In genomic region chr2:177244244-177244771, GRCh38 we compare ENCODE assay signal across 12 cellular contexts. TPM values are rescaled to one million over a fixed set of nuclear protein-coding genes. Genes with fewer than 3 reads are reported as not detected.
DNase-seq lines count a peak whose midpoint lies in the region; ATAC-seq and TF ChIP-seq lines count a peak whose summit lies in the region.
"Had no signal": no experiment of that assay in that cellular context is flagged by ENCODE, and none has a peak within 500 bp of the region (broad histone marks: within the 10 kb centered on the region; RNA-seq: fewer than 3 reads in every experiment).

No MANE protein-coding gene starts in this region.

- peak overlapping the region; percentile 87 for H3K27ac Mint-ChIP-seq in activated T-cell treated with anti-CD3 and anti-CD28 coated beads, Interleukin-2, amount 50 U/mL, for 24 hours
- H3K27ac Mint-ChIP-seq in activated T-helper 2 cell treated with anti-CD3 and anti-CD28 coated beads, Interferon-gamma antibody, Interleukin-2, Interleukin-4, amounts not matched to agents 10 μg/mL and 5 μg/mL and 100 μg/mL, durations not matched to agents 14 hours and 24 hours and 36 hours = peak overlapping the region; percentile 81

- no peak overlapping the region for H3K4me3 ChIP-seq in mesenchymal stem cell (ENCODE audit: insufficient read depth in 1 of 2, low read depth in 1 of 2, low read length in 2 of 2)
- H3K4me3 ChIP-seq in thoracic aorta = no peak overlapping the region
- no peak overlapping the region for H3K4me3 ChIP-seq in effector memory CD4-positive, alpha-beta T cell (ENCODE audit: insufficient read depth, low read depth, low read length, poor library complexity, severe bottlenecking)

- H3K4me2 ChIP-seq in mesenchymal stem cell (ENCODE audit: low read length, poor library complexity, severe bottlenecking) = no peak overlapping the region

- H3K4me3 Mint-ChIP-seq in activated T-cell treated with anti-CD3 and anti-CD28 coated beads, Interleukin-2, amount 50 U/mL, for 24 hours = no peak overlapping the region
- H3K4me3 Mint-ChIP-seq in activated T-helper 2 cell treated with anti-CD3 and anti-CD28 coated beads, Interferon-gamma antibody, Interleukin-2, Interleukin-4, amounts not matched to agents 10 μg/mL and 5 μg/mL and 100 μg/mL, durations not matched to agents 14 hours and 24 hours and 36 hours (ENCODE audit: low read depth) = no peak overlapping the region

- peak overlapping the region; percentile 6 to 54 for H3K18ac ChIP-seq in mesenchymal stem cell (ENCODE audit: low read depth in 1 of 2, low read length in 2 of 2)

- H4K91ac ChIP-seq in mesenchymal stem cell (ENCODE audit: low read length) = no peak overlapping the region

- WGBS in mesenchymal stem cell = 95% methylated on average over 6 of the region's 6 CpGs

- peaks cover 74% of the 10 kb centered on the region for H3K36me3 Mint-ChIP-seq in activated T-cell treated with anti-CD3 and anti-CD28 coated beads, Interleukin-2, amount 50 U/mL, for 24 hours (ENCODE audit: low read depth)
- peaks cover 32% of the 10 kb centered on the region for H3K36me3 Mint-ChIP-seq in activated T-helper 2 cell treated with anti-CD3 and anti-CD28 coated beads, Interferon-gamma antibody, Interleukin-2, Interleukin-4, amounts not matched to agents 10 μg/mL and 5 μg/mL and 100 μg/mL, durations not matched to agents 14 hours and 24 hours and 36 hours (ENCODE audit: low read depth)

- peaks cover 3 to 20% of the 10 kb centered on the region in 2 experiments for H3K36me3 ChIP-seq in mesenchymal stem cell (ENCODE audit: control insufficient read depth in 1 of 2, insufficient read depth in 2 of 2, low read depth in 1 of 2, low read length in 2 of 2)
- H3K36me3 ChIP-seq in thoracic aorta = no peaks in the 10 kb centered on the region
- no peaks in the 10 kb centered on the region for H3K36me3 ChIP-seq in effector memory CD4-positive, alpha-beta T cell (ENCODE audit: control insufficient read depth, insufficient read depth, low read length)

- H3K9ac ChIP-seq in mesenchymal stem cell (ENCODE audit: low read length) = peak overlapping the region; percentile 1

- no peak overlapping the region for H3K23ac ChIP-seq in mesenchymal stem cell (ENCODE audit: low read length in 2 of 2)

- no peaks in the 10 kb centered on the region for H3K79me1 ChIP-seq in mesenchymal stem cell (replicated peaks; ENCODE audit: low read length, poor library complexity, severe bottlenecking)

- H3K27ac ChIP-seq in mesenchymal stem cell (ENCODE audit: low read length, poor library complexity, severe bottlenecking) (peak overlapping the region; percentile 15), thoracic aorta (peak overlapping the region; percentile 62 to 97)
- no peak overlapping the region for H3K27ac ChIP-seq in effector memory CD4-positive, alpha-beta T cell (ENCODE audit: insufficient read depth, low read length, poor library complexity, severe bottlenecking)

- H3K9me3 ChIP-seq in mesenchymal stem cell (ENCODE audit: control insufficient read depth, low read length) (no peaks in the 10 kb centered on the region), thoracic aorta (no peaks in the 10 kb centered on the region)
- no peaks in the 10 kb centered on the region for H3K9me3 ChIP-seq in effector memory CD4-positive, alpha-beta T cell (ENCODE audit: control insufficient read depth, low read length)

- H2BK15ac ChIP-seq in mesenchymal stem cell (ENCODE audit: low read depth, poor library complexity, severe bottlenecking) = peak overlapping the region; percentile 65

- H4K8ac ChIP-seq in mesenchymal stem cell (ENCODE audit: low read length) = no peak overlapping the region

- no peak overlapping the region for H2AFZ ChIP-seq in mesenchymal stem cell (ENCODE audit: low read depth, low read length)

- H3K9me3 Mint-ChIP-seq in activated T-cell treated with anti-CD3 and anti-CD28 coated beads, Interleukin-2, amount 50 U/mL, for 24 hours = no peaks in the 10 kb centered on the region
- H3K9me3 Mint-ChIP-seq in activated T-helper 2 cell treated with anti-CD3 and anti-CD28 coated beads, Interferon-gamma antibody, Interleukin-2, Interleukin-4, amounts not matched to agents 10 μg/mL and 5 μg/mL and 100 μg/mL, durations not matched to agents 14 hours and 24 hours and 36 hours = no peaks in the 10 kb centered on the region

- peaks cover 22% of the 10 kb centered on the region for H3K4me1 ChIP-seq in mesenchymal stem cell (ENCODE audit: control insufficient read depth, insufficient read depth, low read depth, low read length)
- peaks cover 85 to 93% of the 10 kb centered on the region in 2 donors for H3K4me1 ChIP-seq in thoracic aorta (ENCODE audit: control insufficient read depth in 1 of 2, low read depth in 2 of 2)
- peaks cover 36% of the 10 kb centered on the region for H3K4me1 ChIP-seq in effector memory CD4-positive, alpha-beta T cell (ENCODE audit: control insufficient read depth, insufficient read depth, low read length, poor library complexity, severe bottlenecking)

- DNase-seq in activated T-cell treated with anti-CD3 and anti-CD28 coated beads, Interleukin-2, amount 50 U/mL, for 24 hours = no peak
- DNase-seq in activated T-cell treated with anti-CD3 and anti-CD28 coated beads, Interleukin-2, amount 50 U/mL, for 48 hours = no peak
- no peak for DNase-seq in activated T-helper 2 cell treated with anti-CD3 and anti-CD28 coated beads, Interferon-gamma antibody, Interleukin-2, Interleukin-4, amounts not matched to agents 10 μg/mL and 5 μg/mL and 100 μg/mL, durations not matched to agents 14 hours and 24 hours and 36 hours (ENCODE audit: low spot score)
- DNase-seq in mesenchymal stem cell (no peak), thoracic aorta (ENCODE audit: low spot score) (no peak)
- DNase-seq in stimulated activated CD4-positive, alpha-beta T cell treated with anti-CD3 and anti-CD28 coated beads, Interleukin-1b, Interleukin-23, amount 100 ng/mL, for 48 hours = no peak
- DNase-seq in effector memory CD4-positive, alpha-beta T cell = no peak
- DNase-seq: activated CD4-positive, alpha-beta T cell treated with anti-CD3 and anti-CD28 coated beads for 4 hours; AML-193; left colon; NCI-H187 treated with DMSO at 0.1 percent for 48 hours had no signal

- intact Hi-C loops in activated T-helper 2 cell treated with anti-CD3 and anti-CD28 coated beads, Interferon-gamma antibody, Interleukin-2, Interleukin-4, amounts not matched to agents 10 μg/mL and 5 μg/mL and 100 μg/mL, durations not matched to agents 14 hours and 24 hours and 36 hours (cut with micrococcal nuclease) = loop anchor here (10.0 kb wide), 1 partner anchor 50 kb away; no protein-coding TSS in a partner anchor

- H3K27me3 ChIP-seq in mesenchymal stem cell (ENCODE audit: control insufficient read depth in 1 of 2, insufficient read depth in 1 of 2, low read length in 2 of 2) (no peaks in the 10 kb centered on the region), thoracic aorta (replicated peaks; ENCODE audit: insufficient read depth) (no peaks in the 10 kb centered on the region)
- no peaks in the 10 kb centered on the region for H3K27me3 ChIP-seq in effector memory CD4-positive, alpha-beta T cell (replicated peaks; ENCODE audit: control insufficient read depth, insufficient read depth, low read length, poor library complexity, severe bottlenecking)

- no peak overlapping the region for H2BK120ac ChIP-seq in mesenchymal stem cell (ENCODE audit: low read depth, low read length)

- no peak overlapping the region for H2BK5ac ChIP-seq in mesenchymal stem cell (ENCODE audit: low read depth, low read length, poor library complexity, severe bottlenecking)

- H3K4ac ChIP-seq in mesenchymal stem cell (ENCODE audit: low read depth in 1 of 2, low read length in 2 of 2) = peak overlapping the region in 1 of 2 experiments; percentile 29

- no peak for TF ChIP-seq CTCF in thoracic aorta (IDR thresholded peaks at IDR 0.05)

- H3K27me3 Mint-ChIP-seq in activated T-cell treated with anti-CD3 and anti-CD28 coated beads, Interleukin-2, amount 50 U/mL, for 24 hours = no peaks in the 10 kb centered on the region
- H3K27me3 Mint-ChIP-seq in activated T-helper 2 cell treated with anti-CD3 and anti-CD28 coated beads, Interferon-gamma antibody, Interleukin-2, Interleukin-4, amounts not matched to agents 10 μg/mL and 5 μg/mL and 100 μg/mL, durations not matched to agents 14 hours and 24 hours and 36 hours (ENCODE audit: low read depth) = no peaks in the 10 kb centered on the region

- H3K4me1 Mint-ChIP-seq in activated T-cell treated with anti-CD3 and anti-CD28 coated beads, Interleukin-2, amount 50 U/mL, for 24 hours (ENCODE audit: low read depth) = peaks cover 82% of the 10 kb centered on the region
- peaks cover 61% of the 10 kb centered on the region for H3K4me1 Mint-ChIP-seq in activated T-helper 2 cell treated with anti-CD3 and anti-CD28 coated beads, Interferon-gamma antibody, Interleukin-2, Interleukin-4, amounts not matched to agents 10 μg/mL and 5 μg/mL and 100 μg/mL, durations not matched to agents 14 hours and 24 hours and 36 hours (ENCODE audit: low read depth)

- H2AK5ac ChIP-seq in mesenchymal stem cell (ENCODE audit: low read length, severe bottlenecking) = peak overlapping the region; percentile 16

- no peak overlapping the region for H2BK12ac ChIP-seq in mesenchymal stem cell (ENCODE audit: low read length in 2 of 2)

- no peak for ATAC-seq in thoracic aorta (ENCODE audit: insufficient number of reproducible peaks, low FRiP score, low read depth)
- ATAC-seq in GM21526 (IDR thresholded peaks at IDR 0.05; ENCODE audit: low FRiP score, unreplicated experiment) = no peak

- no peak overlapping the region for H3K14ac ChIP-seq in mesenchymal stem cell (ENCODE audit: low read length in 2 of 2)

RNA-seq across cellular contexts. Expression of gene NFE2L2, which starts 20.2 kb away (rescaled TPM):
- 55.8 and 56.2 TPM in 2 replicates for total RNA-seq in activated T-helper 2 cell treated with anti-CD3 and anti-CD28 coated beads, Interferon-gamma antibody, Interleukin-2, Interleukin-4, amounts not matched to agents 10 μg/mL and 5 μg/mL and 100 μg/mL, durations not matched to agents 14 hours and 24 hours and 36 hours
- polyA plus RNA-seq in mesenchymal stem cell (2013, experiment 1 of 2) = 73.3 TPM
- polyA plus RNA-seq in mesenchymal stem cell (2013, experiment 2 of 2) = 78.2 TPM
- total RNA-seq in thoracic aorta = 100 to 1,000 TPM in 1 of 2 donors, 10 to 100 TPM in 1; 64.3 to 155 TPM

RNA-seq across cellular contexts. Expression of gene HNRNPA3, which starts 31.7 kb away (rescaled TPM):
- total RNA-seq in activated T-helper 2 cell treated with anti-CD3 and anti-CD28 coated beads, Interferon-gamma antibody, Interleukin-2, Interleukin-4, amounts not matched to agents 10 μg/mL and 5 μg/mL and 100 μg/mL, durations not matched to agents 14 hours and 24 hours and 36 hours = 322 and 323 TPM in 2 replicates
- polyA plus RNA-seq in mesenchymal stem cell (2013, experiment 1 of 2) = 192 TPM
- polyA plus RNA-seq in mesenchymal stem cell (2013, experiment 2 of 2) = 202 TPM
- total RNA-seq in thoracic aorta = 10 to 100 TPM; 60.1 to 98.4 TPM
